1 cellular context compared by ENCODE assay signal in genomic region chr1:67723126-67723525, GRCh38.
TF ChIP-seq lines count a peak whose summit lies in the region.

No MANE protein-coding gene starts in this region.

TF ChIP-seq in GM23338, 12 proteins besides CTCF, POLR2A, EP300 and RAD21:
- no peak for TF ChIP-seq REST (IDR thresholded peaks at IDR 0.05; ENCODE audit: unreplicated experiment)
